29 cellular contexts compared by ENCODE assay signal in the genomic region with DNA sequence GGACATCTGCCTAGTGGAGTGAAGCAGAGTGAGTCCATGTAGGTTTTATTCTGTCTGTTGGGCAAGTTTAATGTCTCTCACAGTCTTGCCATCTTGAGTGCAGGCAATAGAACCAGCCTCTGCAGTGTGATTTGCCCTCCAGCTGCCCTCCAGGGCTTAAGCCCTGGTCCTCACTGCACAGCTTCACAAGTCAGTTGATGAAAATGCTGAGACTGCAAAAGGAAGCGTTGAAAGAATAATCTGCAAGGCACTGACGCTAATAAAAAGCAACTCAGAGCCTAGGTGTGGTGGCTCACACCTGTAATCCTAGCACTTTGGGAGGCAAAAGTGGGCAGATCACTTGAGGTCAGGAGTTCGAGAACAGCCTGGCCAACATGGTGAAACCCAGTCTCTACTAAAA. TPM values are rescaled to one million over a fixed set of nuclear protein-coding genes. Genes with fewer than 3 reads are reported as not detected.
DNase-seq lines count a peak whose midpoint lies in the region; ATAC-seq, FAIRE-seq and TF ChIP-seq lines count a peak whose summit lies in the region.
"Had no signal": no experiment of that assay in that cellular context is flagged by ENCODE, and none has a peak within 500 bp of the region (broad histone marks: within the 10 kb centered on the region; RNA-seq: fewer than 3 reads in every experiment).

No MANE protein-coding gene starts in this region.

- in situ Hi-C loops in HepG2 (cut with HindIII; ENCODE audit: extremely low pct_ligation_motif_present, low pct_unique_long_range_greater_than_20kb), result no loop called here
- in situ Hi-C loops in K562 (cut with MboI), result no loop called here

- TF ChIP-seq EP300 in HepG2 (IDR thresholded peaks at IDR 0.05; ENCODE audit: low read depth in 2 of 2, low read length in 2 of 2), result no peak
- TF ChIP-seq EP300 in HepG2 (CRISPR knock-in tag; IDR thresholded peaks at IDR 0.05; ENCODE audit: borderline replicate concordance), result no peak
- no peak for TF ChIP-seq EP300 in K562 (IDR thresholded peaks at IDR 0.05; ENCODE audit: low read length)

- TF ChIP-seq CTCF in HepG2 (CRISPR knock-in tag; IDR thresholded peaks at IDR 0.05) (no peak), right lobe of liver (IDR thresholded peaks at IDR 0.05) (no peak), K562 (IDR thresholded peaks at IDR 0.05 in 2 of 3, conservative IDR thresholded peaks at IDR 0.05 in 1 of 3; ENCODE audit: insufficient read depth in 2 of 3, low read depth in 1 of 3, low read length in 3 of 3) (no peak)

- H3K9me1 ChIP-seq in K562 (ENCODE audit: control insufficient read depth, insufficient read depth, low read length), result no peaks in the 10 kb centered on the region

- H3K27ac ChIP-seq in HepG2 (ENCODE audit: extremely low read length, insufficient read depth, low read length) (no peak overlapping the region), right lobe of liver (no peak overlapping the region), K562 (ENCODE audit: extremely low read depth, low read depth, low read length) (no peak overlapping the region)
- H3K27ac ChIP-seq: 22Rv1, BLaER1 had no signal

- H2AFZ ChIP-seq in HepG2 (ENCODE audit: low read length), result no peak overlapping the region
- no peak overlapping the region for H2AFZ ChIP-seq in K562 (ENCODE audit: low read depth, low read length)

- BruUV-seq in HepG2 (replicated peaks; lab: Mats Ljungman, UMichigan), result no TSS peak
- no TSS peak for BruUV-seq in K562 (replicated peaks; lab: Mats Ljungman, UMichigan)

- intact Hi-C loops in HepG2 (cut with micrococcal nuclease; ENCODE audit: unreplicated experiment), result no loop called here
- intact Hi-C loops in right lobe of liver (cut with DNase I), result no loop called here
- intact Hi-C loops in K562 (cut with micrococcal nuclease), result no loop called here

- no peak for DNase-seq in HepG2 (ENCODE audit: low spot score)
- no peak for DNase-seq in right lobe of liver
- no peak for DNase-seq in K562 (ENCODE audit: extremely low read depth in 1 of 4, low spot score in 3 of 4)
- DNase-seq in urothelium cell line (ENCODE audit: low spot score), result no peak
- DNase-seq in SK-N-DZ (ENCODE audit: low spot score), result no peak
- no peak for DNase-seq in NCI-H2196 (lab: John Stamatoyannopoulos, UW; ENCODE audit: unreplicated experiment)
- DNase-seq: ACHN; BE2C; C1 segment of cervical spinal cord; CD4-positive, alpha-beta memory T cell; CD4-positive, CD25-positive, alpha-beta regulatory T cell; CD8-positive, alpha-beta memory T cell; COR-L47; DMS 273 treated with DMSO at 0.1 percent for 48 hours; DMS153; DMS53; DMS79; DND-41; EL; GDM1 had no signal

- TF ChIP-seq RAD21 in HepG2 (CRISPR knock-in tag; IDR thresholded peaks at IDR 0.05) (no peak), K562 (CRISPR knock-in tag; conservative IDR thresholded peaks at IDR 0.05 in 1 of 2, IDR thresholded peaks at IDR 0.05 in 1 of 2) (no peak)

- no peak for TF ChIP-seq POLR2A in HepG2 (IDR thresholded peaks at IDR 0.05; ENCODE audit: insufficient read depth in 1 of 2, low read depth in 2 of 2, low read length in 2 of 2)
- TF ChIP-seq POLR2A in right lobe of liver (IDR thresholded peaks at IDR 0.05), result no peak
- no peak for TF ChIP-seq POLR2A in K562 (conservative IDR thresholded peaks at IDR 0.05)

- no peak for FAIRE-seq in HepG2 (lab: Jason Lieb, UNC)
- FAIRE-seq in K562 (lab: Jason Lieb, UNC), result no peak
- FAIRE-seq in urothelium cell line (lab: Jason Lieb, UNC), result peak; percentile 42
- FAIRE-seq: GM12891, GM19239 had no signal

- no peak overlapping the region for H3K9ac ChIP-seq in HepG2 (ENCODE audit: insufficient read depth, low read depth, low read length)
- no peak overlapping the region for H3K9ac ChIP-seq in K562 (ENCODE audit: insufficient read depth in 1 of 2, low read depth in 2 of 2, low read length in 2 of 2)
- H3K9ac ChIP-seq: BLaER1 had no signal

- POLR2A ChIA-PET in HepG2 (lab: Yijun Ruan, JAX), result no interaction called here
- POLR2A ChIA-PET in K562 (lab: Yijun Ruan, JAX), result interaction anchor here (0.6 kb wide), 1 partner anchor 321 kb away, joined by 3 read pairs; no protein-coding TSS in a partner anchor

- no peaks in the 10 kb centered on the region for H3K9me3 ChIP-seq in HepG2 (ENCODE audit: low read length)
- no peaks in the 10 kb centered on the region for H3K9me3 ChIP-seq in right lobe of liver
- H3K9me3 ChIP-seq in K562 (replicated peaks; ENCODE audit: control insufficient read depth, insufficient read depth, low read depth, low read length), result no peaks in the 10 kb centered on the region
- H3K9me3 ChIP-seq: BE2C, BLaER1 had no signal

- ATAC-seq in HepG2 (no peak), right lobe of liver (no peak), K562 (no peak)

- H3K79me2 ChIP-seq in HepG2 (ENCODE audit: insufficient read depth, low read length) (no peaks in the 10 kb centered on the region), K562 (ENCODE audit: control insufficient read depth, insufficient read depth, low read length) (no peaks in the 10 kb centered on the region)

- CTCF ChIA-PET in HepG2 (lab: Yijun Ruan, JAX; ENCODE audit: low intra/inter-chr PET ratio, low total read pairs) (no interaction called here), K562 (lab: Yijun Ruan, JAX; ENCODE audit: low intra/inter-chr PET ratio) (no interaction called here)

- H4K20me1 ChIP-seq in HepG2 (ENCODE audit: insufficient read depth, low read length) (no peaks in the 10 kb centered on the region), K562 (replicated peaks; ENCODE audit: control insufficient read depth, insufficient read depth, low read length) (no peaks in the 10 kb centered on the region; the same call in 1 of the 2 replicates)
- H4K20me1 ChIP-seq: BLaER1 had no signal

- WGBS in HepG2 (ENCODE audit: low lambda C conversion rate), result 0% methylated on average over 3 of the region's 3 CpGs
- WGBS in right lobe of liver (ENCODE audit: insufficient coverage, low coverage, low lambda C conversion rate, missing lambda C conversion rate), result 72% methylated on average over 3 of the region's 3 CpGs
- WGBS in K562 (ENCODE audit: insufficient coverage, low coverage, missing lambda C conversion rate), result 3% methylated on average over 3 of the region's 3 CpGs

- no peaks in the 10 kb centered on the region for H3K36me3 ChIP-seq in HepG2 (replicated peaks in 1 of 2; ENCODE audit: control insufficient read depth in 1 of 2, insufficient read depth in 2 of 2, low read length in 2 of 2)
- no peaks in the 10 kb centered on the region for H3K36me3 ChIP-seq in right lobe of liver
- no peaks in the 10 kb centered on the region for H3K36me3 ChIP-seq in K562 (ENCODE audit: control insufficient read depth, insufficient read depth, low read length)
- H3K36me3 ChIP-seq: BE2C, BLaER1 had no signal

- H3K27me3 ChIP-seq in HepG2 (ENCODE audit: control insufficient read depth in 1 of 2, insufficient read depth in 2 of 2, low read length in 2 of 2) (peaks cover 0 to 20% of the 10 kb centered on the region in 2 experiments; a peak in 3 of 5 replicates), right lobe of liver (no peaks in the 10 kb centered on the region), K562 (ENCODE audit: control insufficient read depth in 2 of 2, insufficient read depth in 2 of 2, low read length in 2 of 2) (peaks cover 0 to 4% of the 10 kb centered on the region in 2 experiments; a peak in 2 of 5 replicates)
- H3K27me3 ChIP-seq: BE2C, BLaER1 had no signal

- no peak overlapping the region for H3K4me3 ChIP-seq in HepG2 (replicated peaks in 1 of 3; ENCODE audit: insufficient read depth in 1 of 3, low read depth in 2 of 3, low read length in 3 of 3)
- no peak overlapping the region for H3K4me3 ChIP-seq in right lobe of liver
- no peak overlapping the region for H3K4me3 ChIP-seq in K562
- H3K4me3 ChIP-seq: BLaER1 had no signal

- H3K4me1 ChIP-seq in HepG2 (ENCODE audit: insufficient read depth, low read length) (no peaks in the 10 kb centered on the region), right lobe of liver (no peaks in the 10 kb centered on the region), K562 (replicated peaks in 1 of 2; ENCODE audit: control insufficient read depth in 2 of 2, insufficient read depth in 2 of 2, low read length in 2 of 2) (peaks cover 0 to 10% of the 10 kb centered on the region in 2 experiments; a peak in 2 of 5 replicates)
- H3K4me1 ChIP-seq: BLaER1 had no signal

- H3K4me2 ChIP-seq in HepG2 (ENCODE audit: low read depth, low read length) (no peak overlapping the region), K562 (ENCODE audit: insufficient read depth, low read length) (no peak overlapping the region)
- H3K4me2 ChIP-seq: BLaER1 had no signal

RNA-seq across cellular contexts. Expression of a gene that starts 54.1 kb away (rescaled TPM):
- total RNA-seq in HepG2 (2016; rRNA removed; fragmentation: Illumina TruSeq; extraction: Trizol) (not detected in 2 replicates), right lobe of liver (not detected), K562 (2014; rRNA removed) (not detected in 2 replicates), K562 (2014; rRNA removed; fragmentation: Illumina TruSeq; extraction: Trizol) (not detected in 2 replicates), K562 (2015; rRNA removed; fragmentation: Illumina TruSeq; extraction: Trizol) (not detected in 2 replicates), K562 (2021) (not detected in 2 replicates)
- not detected in 2 replicates for total RNA-seq in HepG2 (2016; cell fraction: cytosol; rRNA removed; fragmentation: Illumina TruSeq; extraction: Trizol; ENCODE audit: low read depth)
- total RNA-seq in HepG2 (2016; cell fraction: insoluble cytoplasmic fraction; rRNA removed; fragmentation: Illumina TruSeq; extraction: Trizol), result not detected in 2 replicates
- total RNA-seq in HepG2 (2016; cell fraction: membrane; rRNA removed; fragmentation: Illumina TruSeq; extraction: Trizol), result not detected in 2 replicates
- total RNA-seq in HepG2 (2016; cell fraction: nucleus; rRNA removed; fragmentation: Illumina TruSeq; extraction: Trizol), result not detected in 2 replicates
- polyA plus RNA-seq in HepG2 (2011; rRNA removed) (not detected in 2 replicates), K562 (2011; rRNA removed) (not detected in 2 replicates), K562 (2014; fragmentation: Illumina TruSeq; extraction: Trizol) (not detected in 2 replicates), K562 (2014; fragmentation: Nextera tagmentation; extraction: Ambion mirVana) (not detected), K562 (2014; rRNA removed) (not detected in 2 replicates)
- polyA plus RNA-seq in HepG2 (2011; cell fraction: cytosol; rRNA removed), result not detected in 2 replicates
- not detected in 2 replicates for polyA plus RNA-seq in HepG2 (2011; cell fraction: nucleus; rRNA removed)
- polyA plus RNA-seq in HepG2 (2012), result not detected in 2 replicates
- polyA plus RNA-seq in HepG2 (2016; cell fraction: cytosol; fragmentation: Illumina TruSeq; extraction: Trizol; ENCODE audit: low read depth), result not detected in 2 replicates
- not detected in 2 replicates for polyA plus RNA-seq in HepG2 (2016; cell fraction: insoluble cytoplasmic fraction; fragmentation: Illumina TruSeq; extraction: Trizol; ENCODE audit: low read depth)
- not detected in 2 replicates for polyA plus RNA-seq in HepG2 (2016; cell fraction: membrane; fragmentation: Illumina TruSeq; extraction: Trizol; ENCODE audit: low read depth)
- polyA plus RNA-seq in HepG2 (2016; cell fraction: nucleus; fragmentation: Illumina TruSeq; extraction: Trizol; ENCODE audit: insufficient read depth, low read depth), result not detected in 2 replicates
- not detected in 2 replicates for polyA minus RNA-seq in HepG2 (2011; rRNA and poly(A)+ RNA removed; ENCODE audit: low replicate concordance)
- not detected in 2 replicates for polyA minus RNA-seq in HepG2 (2011; cell fraction: cytosol; rRNA and poly(A)+ RNA removed)
- not detected in 2 replicates for polyA minus RNA-seq in HepG2 (2011; cell fraction: nucleus; rRNA and poly(A)+ RNA removed)
- total RNA-seq in K562 (2011; cell fraction: chromatin; rRNA removed; ENCODE audit: low replicate concordance), result not detected in 2 replicates
- not detected in 2 replicates for total RNA-seq in K562 (2011; cell fraction: nucleolus; rRNA removed)
- total RNA-seq in K562 (2011; cell fraction: nucleoplasm; rRNA removed), result not detected in 2 replicates
- polyA plus RNA-seq in K562 (2011; cell fraction: cytosol; rRNA removed), result not detected in 2 replicates
- polyA plus RNA-seq in K562 (2011; cell fraction: nucleus; rRNA removed), result not detected in 2 replicates
- not detected in 2 replicates for polyA plus RNA-seq in K562 (2012)
- not detected in 2 replicates for polyA minus RNA-seq in K562 (2011; rRNA and poly(A)+ RNA removed)
- polyA minus RNA-seq in K562 (2011; cell fraction: cytosol; rRNA and poly(A)+ RNA removed), result not detected in 2 replicates
- polyA minus RNA-seq in K562 (2011; cell fraction: nucleus; rRNA and poly(A)+ RNA removed), result not detected in 2 replicates
- 164 and 165 TPM in 2 replicates for polyA plus RNA-seq in SK-N-DZ (2014; cell fraction: cytosol; rRNA removed)
- 147 and 207 TPM in 2 replicates for polyA plus RNA-seq in SK-N-DZ (2014; cell fraction: nucleus; rRNA removed)
- total RNA-seq: A172; CD4-positive, alpha-beta memory T cell; CD4-positive, CD25-positive, alpha-beta regulatory T cell; CD8-positive, alpha-beta memory T cell; Daoy; G401 had no signal
- polyA plus RNA-seq: AG04450; CD14-positive monocyte; CD4-positive, alpha-beta memory T cell; CD4-positive, CD25-positive, alpha-beta regulatory T cell; CD8-positive, alpha-beta memory T cell had no signal
